Comparison of ENCODE assay signal across 8 cellular contexts in genomic region chr1:206982216-206982615, GRCh38. TPM values are rescaled to one million over a fixed set of nuclear protein-coding genes. Genes with fewer than 3 reads are reported as not detected.
DNase-seq lines count a peak whose midpoint lies in the region; ATAC-seq lines count a peak whose summit lies in the region.

No MANE protein-coding gene starts in this region.

- no peaks in the 10 kb centered on the region for H3K4me1 Mint-ChIP-seq in activated CD8-positive, alpha-beta T cell treated with anti-CD3 and anti-CD28 coated beads, Interleukin-2, amount 10 ng/mL, durations not matched to agents 7 days and 5 days (ENCODE audit: low read depth)
- peaks cover 3 to 11% of the 10 kb centered on the region in 2 donors for H3K4me1 Mint-ChIP-seq in stimulated activated naive B cell treated with anti-CD40 and anti-IgM and Interleukin-4, amounts not matched to agents 10 μg/mL and 1 μg/mL and 100 μg/mL, for 72 hours

- no peaks in the 10 kb centered on the region for H3K4me1 ChIP-seq in effector memory CD4-positive, alpha-beta T cell (ENCODE audit: control insufficient read depth, insufficient read depth, low read length, poor library complexity, severe bottlenecking)

- H3K9me3 Mint-ChIP-seq in activated CD8-positive, alpha-beta T cell treated with anti-CD3 and anti-CD28 coated beads, Interleukin-2, amount 10 ng/mL, durations not matched to agents 7 days and 5 days (ENCODE audit: insufficient read depth), result no peaks in the 10 kb centered on the region
- H3K9me3 Mint-ChIP-seq in stimulated activated naive B cell treated with anti-CD40 and anti-IgM and Interleukin-4, amounts not matched to agents 10 μg/mL and 1 μg/mL and 100 μg/mL, for 72 hours, result no peaks in the 10 kb centered on the region

- no peaks in the 10 kb centered on the region for H3K36me3 ChIP-seq in effector memory CD4-positive, alpha-beta T cell (ENCODE audit: control insufficient read depth, insufficient read depth, low read length)

- no peak overlapping the region for H3K4me3 Mint-ChIP-seq in activated CD8-positive, alpha-beta T cell treated with anti-CD3 and anti-CD28 coated beads, Interleukin-2, amount 10 ng/mL, durations not matched to agents 7 days and 5 days
- no peak overlapping the region for H3K4me3 Mint-ChIP-seq in stimulated activated naive B cell treated with anti-CD40 and anti-IgM and Interleukin-4, amounts not matched to agents 10 μg/mL and 1 μg/mL and 100 μg/mL, for 72 hours

- no peak overlapping the region for H3K4me3 ChIP-seq in effector memory CD4-positive, alpha-beta T cell (ENCODE audit: insufficient read depth, low read depth, low read length, poor library complexity, severe bottlenecking)

- H3K9me3 ChIP-seq in effector memory CD4-positive, alpha-beta T cell (ENCODE audit: control insufficient read depth, low read length), result no peaks in the 10 kb centered on the region

- peaks cover 32% of the 10 kb centered on the region for H3K27me3 Mint-ChIP-seq in activated CD8-positive, alpha-beta T cell treated with anti-CD3 and anti-CD28 coated beads, Interleukin-2, amount 10 ng/mL, durations not matched to agents 7 days and 5 days (ENCODE audit: low read depth)
- peaks cover 16 to 22% of the 10 kb centered on the region in 2 donors for H3K27me3 Mint-ChIP-seq in stimulated activated naive B cell treated with anti-CD40 and anti-IgM and Interleukin-4, amounts not matched to agents 10 μg/mL and 1 μg/mL and 100 μg/mL, for 72 hours

- H3K27ac Mint-ChIP-seq in activated CD8-positive, alpha-beta T cell treated with anti-CD3 and anti-CD28 coated beads, Interleukin-2, amount 10 ng/mL, durations not matched to agents 7 days and 5 days, result no peak overlapping the region
- H3K27ac Mint-ChIP-seq in stimulated activated naive B cell treated with anti-CD40 and anti-IgM and Interleukin-4, amounts not matched to agents 10 μg/mL and 1 μg/mL and 100 μg/mL, for 72 hours, result no peak overlapping the region

- ATAC-seq in HG03139 (IDR thresholded peaks at IDR 0.05; ENCODE audit: unreplicated experiment) (peak; percentile 75), GM18873 (IDR thresholded peaks at IDR 0.05; ENCODE audit: low FRiP score, unreplicated experiment) (no peak)
- peak; percentile 82 for ATAC-seq in activated CD8-positive, alpha-beta T cell treated with anti-CD3 and anti-CD28 coated beads, Interleukin-2, amount 10 ng/mL, durations not matched to agents 7 days and 5 days
- peak; percentile 90 to 98 for ATAC-seq in stimulated activated naive B cell treated with anti-CD40 and anti-IgM and Interleukin-4, amounts not matched to agents 10 μg/mL and 1 μg/mL and 100 μg/mL, for 72 hours (replicated peaks)

- no peak overlapping the region for H3K27ac ChIP-seq in effector memory CD4-positive, alpha-beta T cell (ENCODE audit: insufficient read depth, low read length, poor library complexity, severe bottlenecking)

- peak; percentile 35 for DNase-seq in DMS114 treated with DMSO at 0.1 percent for 48 hours (lab: John Stamatoyannopoulos, UW; ENCODE audit: unreplicated experiment)
- peak; percentile 32 for DNase-seq in NCI-H774 (lab: John Stamatoyannopoulos, UW)
- DNase-seq in activated CD8-positive, alpha-beta T cell treated with anti-CD3 and anti-CD28 coated beads, Interleukin-2, amount 10 ng/mL, durations not matched to agents 7 days and 5 days, result peak; percentile 75
- peak; percentile 23 to 48 (median 27) for DNase-seq in effector memory CD4-positive, alpha-beta T cell
- peak; percentile 71 for DNase-seq in midbrain (lab: John Stamatoyannopoulos, UW)
- DNase-seq in stimulated activated naive B cell treated with anti-CD40 and anti-IgM and Interleukin-4, amounts not matched to agents 10 μg/mL and 1 μg/mL and 100 μg/mL, for 72 hours, result peak; percentile 42

- no peaks in the 10 kb centered on the region for H3K36me3 Mint-ChIP-seq in activated CD8-positive, alpha-beta T cell treated with anti-CD3 and anti-CD28 coated beads, Interleukin-2, amount 10 ng/mL, durations not matched to agents 7 days and 5 days (ENCODE audit: low read depth)
- no peaks in the 10 kb centered on the region for H3K36me3 Mint-ChIP-seq in stimulated activated naive B cell treated with anti-CD40 and anti-IgM and Interleukin-4, amounts not matched to agents 10 μg/mL and 1 μg/mL and 100 μg/mL, for 72 hours

- H3K27me3 ChIP-seq in effector memory CD4-positive, alpha-beta T cell (replicated peaks; ENCODE audit: control insufficient read depth, insufficient read depth, low read length, poor library complexity, severe bottlenecking), result no peaks in the 10 kb centered on the region

- CTCF ChIA-PET in activated CD8-positive, alpha-beta T cell treated with anti-CD3 and anti-CD28 coated beads, Interleukin-2, amount 10 ng/mL, durations not matched to agents 7 days and 5 days (lab: Charles Lee), result interaction anchor here (0.8 to 11.7 kb wide), 76 partner anchors 9 to 522 kb away, joined by 3 to 281 read pairs (median 6); partner anchors contain the start of genes C1orf116, DYRK3, EIF2D and FCAMR

- POLR2A ChIA-PET in activated CD8-positive, alpha-beta T cell treated with anti-CD3 and anti-CD28 coated beads, Interleukin-2, amount 10 ng/mL, durations not matched to agents 7 days and 5 days (lab: Charles Lee), result interaction anchor here (0.6 to 0.7 kb wide), 2 partner anchors 47 to 216 kb away, joined by 3 to 6 read pairs; no protein-coding TSS in a partner anchor

RNA-seq across cellular contexts. Expression of gene FCAMR, which starts 12.0 kb away (rescaled TPM):
- not detected for total RNA-seq in activated CD8-positive, alpha-beta T cell treated with anti-CD3 and anti-CD28 coated beads, Interleukin-2, amount 10 ng/mL, durations not matched to agents 7 days and 5 days

RNA-seq across cellular contexts. Expression of gene PIGR, which starts 36.0 kb away (rescaled TPM):
- not detected for total RNA-seq in activated CD8-positive, alpha-beta T cell treated with anti-CD3 and anti-CD28 coated beads, Interleukin-2, amount 10 ng/mL, durations not matched to agents 7 days and 5 days

RNA-seq across cellular contexts. Expression of gene C1orf116, which starts 50.3 kb away (rescaled TPM):
- not detected for total RNA-seq in activated CD8-positive, alpha-beta T cell treated with anti-CD3 and anti-CD28 coated beads, Interleukin-2, amount 10 ng/mL, durations not matched to agents 7 days and 5 days
